In genomic region chr3:51933471-51934138, GRCh38 we compare ENCODE assay signal across 1 cellular context.
TF ChIP-seq lines count a peak whose summit lies in the region.

No MANE protein-coding gene starts in this region.

TF ChIP-seq in H1, 55 proteins besides CTCF, POLR2A, EP300 and RAD21:
- TF ChIP-seq E2F6 (IDR thresholded peaks at IDR 0.05) (no peak), CTBP2 (IDR thresholded peaks at IDR 0.05; ENCODE audit: borderline replicate concordance, insufficient read depth, insufficient read length, low read length) (no peak), MAFK (IDR thresholded peaks at IDR 0.05; ENCODE audit: low read depth, low read length) (no peak), ZNF274 (IDR thresholded peaks at IDR 0.05; ENCODE audit: borderline replicate concordance, extremely low read depth, low read length) (no peak), BCL11A (IDR thresholded peaks at IDR 0.05; ENCODE audit: low read depth in 2 of 2, low read length in 2 of 2) (no peak), FOSL1 (IDR thresholded peaks at IDR 0.05; ENCODE audit: insufficient read depth, low read depth, low read length) (no peak), EZH2 (IDR thresholded peaks at IDR 0.05; ENCODE audit: low read depth, low read length, severe bottlenecking) (no peak), RBBP5 (IDR thresholded peaks at IDR 0.05; ENCODE audit: borderline replicate concordance, low read depth, low read length) (no peak), EGR1 (IDR thresholded peaks at IDR 0.05; ENCODE audit: borderline replicate concordance, low read depth, low read length) (no peak), SAP30 (IDR thresholded peaks at IDR 0.05; ENCODE audit: insufficient read depth, insufficient replicate concordance, low read length) (no peak), POLR2AphosphoS5 (IDR thresholded peaks at IDR 0.05; ENCODE audit: low read depth, low read length) (no peak), ASH2L (IDR thresholded peaks at IDR 0.05; ENCODE audit: low read length) (no peak), GABPA (IDR thresholded peaks at IDR 0.05; ENCODE audit: borderline replicate concordance, insufficient read depth, low read length) (no peak), SP2 (IDR thresholded peaks at IDR 0.05; ENCODE audit: low read length) (no peak), TAF7 (optimal IDR thresholded peaks at IDR 0.05; ENCODE audit: borderline replicate concordance, low read depth, low read length) (no peak), SRF (IDR thresholded peaks at IDR 0.05; ENCODE audit: low read depth, low read length) (no peak), SP1 (IDR thresholded peaks at IDR 0.05; ENCODE audit: low read depth, low read length) (no peak), RXRA (IDR thresholded peaks at IDR 0.05; ENCODE audit: insufficient read depth, low read depth, low read length) (no peak), TBP (IDR thresholded peaks at IDR 0.05; ENCODE audit: low read depth, low read length) (no peak)
TF ChIP-seq in H1: peak in this region for 0.
